Comparison of ENCODE assay signal across 15 cellular contexts in the genomic region with DNA sequence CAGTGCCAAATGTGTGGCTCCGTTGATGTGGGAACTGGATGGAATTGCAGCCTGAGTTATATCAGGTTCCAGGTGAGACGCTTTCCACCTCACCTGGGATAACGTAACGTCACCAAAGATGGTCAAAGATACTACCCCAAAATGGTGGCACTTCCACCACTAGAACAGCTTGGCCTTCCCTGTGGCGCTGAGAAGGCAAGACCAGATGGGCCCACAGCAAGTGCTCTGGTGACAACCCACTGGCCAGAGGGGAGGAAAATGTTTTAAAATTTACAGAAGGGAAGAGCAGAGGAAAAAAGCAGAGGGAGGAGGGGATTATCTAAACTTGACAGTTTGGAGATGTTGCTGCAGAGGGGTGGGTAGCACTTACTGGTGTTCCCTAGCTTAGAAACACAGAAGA. TPM values are rescaled to one million over a fixed set of nuclear protein-coding genes. Genes with fewer than 3 reads are reported as not detected.
DNase-seq lines count a peak whose midpoint lies in the region; ATAC-seq lines count a peak whose summit lies in the region.
"Had no signal": no experiment of that assay in that cellular context is flagged by ENCODE, and none has a peak within 500 bp of the region (broad histone marks: within the 10 kb centered on the region; RNA-seq: fewer than 3 reads in every experiment).

No MANE protein-coding gene starts in this region.

- peak; percentile 27 for DNase-seq in activated CD8-positive, alpha-beta memory T cell treated with anti-CD3 and anti-CD28 coated beads, Interleukin-2, amount 10 ng/mL, durations not matched to agents 7 days and 5 days
- DNase-seq in activated CD8-positive, alpha-beta memory T cell treated with anti-CD3 and anti-CD28 coated beads, Interleukin-2, amount 50 U/mL, for 4 hours, result no peak
- peak; percentile 58 for DNase-seq in cerebellar cortex (ENCODE audit: low spot score)
- no peak for DNase-seq in memory B cell (ENCODE audit: low spot score in 2 of 2)
- no peak for DNase-seq in CD8-positive, alpha-beta memory T cell
- DNase-seq in stimulated activated naive CD4-positive, alpha-beta T cell treated with Interleukin-2 at 50 U/mL for 16 hours (lab: John Stamatoyannopoulos, UW), result no peak
- DNase-seq in activated naive CD8-positive, alpha-beta T cell treated with anti-CD3 and anti-CD28 coated beads for 36 hours, result no peak
- DNase-seq: 8988T, AML-193, DMS 273 treated with DMSO at 0.1 percent for 48 hours, DMS79, HCEC 1CT, HFFc6 had no signal

- peaks cover 21% of the 10 kb centered on the region for H3K36me3 Mint-ChIP-seq in activated CD8-positive, alpha-beta memory T cell treated with anti-CD3 and anti-CD28 coated beads, Interleukin-2, amount 10 ng/mL, durations not matched to agents 7 days and 5 days
- H3K36me3 Mint-ChIP-seq in memory B cell, result peaks cover 32% of the 10 kb centered on the region
- H3K36me3 Mint-ChIP-seq in CD8-positive, alpha-beta memory T cell, result peaks cover 0 to 55% (median 12%) of the 10 kb centered on the region in 3 donors
- H3K36me3 Mint-ChIP-seq in activated naive CD8-positive, alpha-beta T cell treated with anti-CD3 and anti-CD28 coated beads for 36 hours, result peaks cover 16% of the 10 kb centered on the region

- H3K27ac ChIP-seq in CD8-positive, alpha-beta memory T cell (ENCODE audit: low read depth, low read length), result no peak overlapping the region
- H3K27ac ChIP-seq: BLaER1, HL-60 had no signal

- no peak overlapping the region for H3K27ac Mint-ChIP-seq in activated CD8-positive, alpha-beta memory T cell treated with anti-CD3 and anti-CD28 coated beads, Interleukin-2, amount 10 ng/mL, durations not matched to agents 7 days and 5 days
- H3K27ac Mint-ChIP-seq in memory B cell, result peak overlapping the region; percentile 28
- H3K27ac Mint-ChIP-seq in CD8-positive, alpha-beta memory T cell, result no peak overlapping the region
- no peak overlapping the region for H3K27ac Mint-ChIP-seq in activated naive CD8-positive, alpha-beta T cell treated with anti-CD3 and anti-CD28 coated beads for 36 hours
- H3K27ac Mint-ChIP-seq: HFFc6 had no signal

- H3K4me1 ChIP-seq in CD8-positive, alpha-beta memory T cell (ENCODE audit: insufficient read depth, low read length), result no peaks in the 10 kb centered on the region

- peaks cover 4% of the 10 kb centered on the region for H3K36me3 ChIP-seq in CD8-positive, alpha-beta memory T cell (ENCODE audit: insufficient read depth, low read length)

- H3K27me3 ChIP-seq in CD8-positive, alpha-beta memory T cell (ENCODE audit: insufficient read depth, low read length, poor library complexity, severe bottlenecking), result no peaks in the 10 kb centered on the region
- H3K27me3 ChIP-seq: BLaER1 had no signal

- no peak for ATAC-seq in activated CD8-positive, alpha-beta memory T cell treated with anti-CD3 and anti-CD28 coated beads, Interleukin-2, amount 10 ng/mL, durations not matched to agents 7 days and 5 days
- ATAC-seq in memory B cell (ENCODE audit: low read depth), result no peak

- POLR2A ChIA-PET in CD8-positive, alpha-beta memory T cell (lab: Charles Lee), result no interaction called here

- no peak overlapping the region for H3K4me3 Mint-ChIP-seq in activated CD8-positive, alpha-beta memory T cell treated with anti-CD3 and anti-CD28 coated beads, Interleukin-2, amount 10 ng/mL, durations not matched to agents 7 days and 5 days
- H3K4me3 Mint-ChIP-seq in memory B cell, result no peak overlapping the region
- H3K4me3 Mint-ChIP-seq in CD8-positive, alpha-beta memory T cell, result no peak overlapping the region
- H3K4me3 Mint-ChIP-seq in activated naive CD8-positive, alpha-beta T cell treated with anti-CD3 and anti-CD28 coated beads for 36 hours, result no peak overlapping the region
- H3K4me3 Mint-ChIP-seq: HFFc6 had no signal

- CTCF ChIA-PET in activated CD8-positive, alpha-beta memory T cell treated with anti-CD3 and anti-CD28 coated beads, Interleukin-2, amount 10 ng/mL, durations not matched to agents 7 days and 5 days (lab: Charles Lee), result no interaction called here
- CTCF ChIA-PET in CD8-positive, alpha-beta memory T cell (lab: Charles Lee), result interaction anchor here (1.1 kb wide), 1 partner anchor 15 kb away, joined by 3 read pairs; no protein-coding TSS in a partner anchor

- no peaks in the 10 kb centered on the region for H3K27me3 Mint-ChIP-seq in activated CD8-positive, alpha-beta memory T cell treated with anti-CD3 and anti-CD28 coated beads, Interleukin-2, amount 10 ng/mL, durations not matched to agents 7 days and 5 days
- H3K27me3 Mint-ChIP-seq in memory B cell, result no peaks in the 10 kb centered on the region
- H3K27me3 Mint-ChIP-seq in CD8-positive, alpha-beta memory T cell, result no peaks in the 10 kb centered on the region
- no peaks in the 10 kb centered on the region for H3K27me3 Mint-ChIP-seq in activated naive CD8-positive, alpha-beta T cell treated with anti-CD3 and anti-CD28 coated beads for 36 hours

- H3K4me3 ChIP-seq in CD8-positive, alpha-beta memory T cell (ENCODE audit: low read length), result no peak overlapping the region
- H3K4me3 ChIP-seq: BLaER1 had no signal

- H3K4me1 Mint-ChIP-seq in activated CD8-positive, alpha-beta memory T cell treated with anti-CD3 and anti-CD28 coated beads, Interleukin-2, amount 10 ng/mL, durations not matched to agents 7 days and 5 days, result peaks cover 8% of the 10 kb centered on the region
- peaks cover 2% of the 10 kb centered on the region for H3K4me1 Mint-ChIP-seq in memory B cell
- peaks cover 0 to 2% (median 0%) of the 10 kb centered on the region in 3 donors for H3K4me1 Mint-ChIP-seq in CD8-positive, alpha-beta memory T cell
- H3K4me1 Mint-ChIP-seq in activated naive CD8-positive, alpha-beta T cell treated with anti-CD3 and anti-CD28 coated beads for 36 hours, result peaks cover 7% of the 10 kb centered on the region

- no peaks in the 10 kb centered on the region for H3K9me3 ChIP-seq in CD8-positive, alpha-beta memory T cell (ENCODE audit: low read length)
- H3K9me3 ChIP-seq: BLaER1 had no signal

- no peaks in the 10 kb centered on the region for H3K9me3 Mint-ChIP-seq in activated CD8-positive, alpha-beta memory T cell treated with anti-CD3 and anti-CD28 coated beads, Interleukin-2, amount 10 ng/mL, durations not matched to agents 7 days and 5 days (ENCODE audit: low read depth)
- no peaks in the 10 kb centered on the region for H3K9me3 Mint-ChIP-seq in memory B cell
- no peaks in the 10 kb centered on the region for H3K9me3 Mint-ChIP-seq in CD8-positive, alpha-beta memory T cell
- no peaks in the 10 kb centered on the region for H3K9me3 Mint-ChIP-seq in activated naive CD8-positive, alpha-beta T cell treated with anti-CD3 and anti-CD28 coated beads for 36 hours
- H3K9me3 Mint-ChIP-seq: HFFc6 had no signal

RNA-seq across cellular contexts. Expression of a gene that starts 7.5 kb away (rescaled TPM):
- under 1 TPM; 0.09 to 0.44 TPM for total RNA-seq in activated CD8-positive, alpha-beta memory T cell treated with anti-CD3 and anti-CD28 coated beads, Interleukin-2, amount 10 ng/mL, durations not matched to agents 7 days and 5 days
- under 1 TPM in 1 of 2 experiments, not detected in 1; 0.31 TPM for total RNA-seq in CD8-positive, alpha-beta memory T cell
- polyA plus RNA-seq in CD8-positive, alpha-beta memory T cell, result 0.12 TPM
- under 1 TPM; 0.36 to 0.62 TPM for total RNA-seq in activated naive CD8-positive, alpha-beta T cell treated with anti-CD3 and anti-CD28 coated beads for 36 hours

RNA-seq across cellular contexts. Expression of a gene that starts 33.3 kb away (rescaled TPM):
- total RNA-seq in activated CD8-positive, alpha-beta memory T cell treated with anti-CD3 and anti-CD28 coated beads, Interleukin-2, amount 10 ng/mL, durations not matched to agents 7 days and 5 days, result under 1 TPM in 1 of 2 experiments, not detected in 1; 0.26 TPM
- total RNA-seq in CD8-positive, alpha-beta memory T cell, result under 1 TPM; 0.33 to 0.35 TPM
- polyA plus RNA-seq in CD8-positive, alpha-beta memory T cell, result 0.28 TPM
- under 1 TPM; 0.14 to 0.19 TPM for total RNA-seq in activated naive CD8-positive, alpha-beta T cell treated with anti-CD3 and anti-CD28 coated beads for 36 hours

RNA-seq across cellular contexts. Expression of a gene that starts 51.8 kb away (rescaled TPM):
- total RNA-seq in activated CD8-positive, alpha-beta memory T cell treated with anti-CD3 and anti-CD28 coated beads, Interleukin-2, amount 10 ng/mL, durations not matched to agents 7 days and 5 days, result 10 to 100 TPM; 56.5 to 69.2 TPM
- 10 to 100 TPM; 48.7 to 50.3 TPM for total RNA-seq in CD8-positive, alpha-beta memory T cell
- polyA plus RNA-seq in CD8-positive, alpha-beta memory T cell, result 56.4 TPM
- 10 to 100 TPM; 34.4 to 36.1 TPM for total RNA-seq in activated naive CD8-positive, alpha-beta T cell treated with anti-CD3 and anti-CD28 coated beads for 36 hours

Comparison
In these comparisons a context has a peak if more than half of its experiments do, and no peak if none do; other contexts are left out.
1. DNase-seq: peak in activated CD8-positive, alpha-beta memory T cell treated with anti-CD3 and anti-CD28 coated beads, Interleukin-2, amount 10 ng/mL, durations not matched to agents 7 days and 5 days (single experiment) and cerebellar cortex (single experiment); none in activated CD8-positive, alpha-beta memory T cell treated with anti-CD3 and anti-CD28 coated beads, Interleukin-2, amount 50 U/mL, for 4 hours (single experiment), memory B cell (0 of 2), CD8-positive, alpha-beta memory T cell (0 of 5), stimulated activated naive CD4-positive, alpha-beta T cell treated with Interleukin-2 at 50 U/mL for 16 hours (single experiment) and activated naive CD8-positive, alpha-beta T cell treated with anti-CD3 and anti-CD28 coated beads for 36 hours (single experiment).